In genomic region chr1:90721210-90722194, GRCh38 we compare ENCODE assay signal across 8 cellular contexts. TPM values are rescaled to one million over a fixed set of nuclear protein-coding genes. Genes with fewer than 3 reads are reported as not detected.
DNase-seq lines count a peak whose midpoint lies in the region; ATAC-seq and TF ChIP-seq lines count a peak whose summit lies in the region.

No MANE protein-coding gene starts in this region.

- peak; percentile 70 for ATAC-seq in GM21381 (IDR thresholded peaks at IDR 0.05; ENCODE audit: unreplicated experiment)
- no peak for ATAC-seq in thoracic aorta (ENCODE audit: insufficient number of reproducible peaks, low FRiP score, low read depth)

- H3K4me3 ChIP-seq in LNCaP clone FGC (ENCODE audit: low read depth, low read length) (no peak overlapping the region), Peyer's patch (no peak overlapping the region), astrocyte of the spinal cord (ENCODE audit: low read depth, low read length) (no peak overlapping the region), thoracic aorta (no peak overlapping the region)

- in situ Hi-C loops in astrocyte of the spinal cord (cut with HindIII; ENCODE audit: low sequenced_read_pairs), result no loop called here

- peaks cover 0 to 11% (median 0%) of the 10 kb centered on the region in 4 donors for H3K9me3 ChIP-seq in Peyer's patch
- no peaks in the 10 kb centered on the region for H3K9me3 ChIP-seq in thoracic aorta

- H3K36me3 ChIP-seq in Peyer's patch, result no peaks in the 10 kb centered on the region
- H3K36me3 ChIP-seq in thoracic aorta, result no peaks in the 10 kb centered on the region

- H3K27me3 ChIP-seq in Peyer's patch, result peaks cover 7 to 69% of the 10 kb centered on the region in 2 donors
- H3K27me3 ChIP-seq in thoracic aorta (replicated peaks; ENCODE audit: insufficient read depth), result peaks cover 69% of the 10 kb centered on the region

- no peak for TF ChIP-seq POLR2A in Peyer's patch (IDR thresholded peaks at IDR 0.05)

- TF ChIP-seq CTCF in LNCaP clone FGC (IDR thresholded peaks at IDR 0.05; ENCODE audit: control insufficient read depth, extremely low read depth, insufficient read depth) (peak; percentile 95), Peyer's patch (IDR thresholded peaks at IDR 0.05) (peak in 5 of 6 experiments; percentile 22 to 58 (median 54)), astrocyte of the spinal cord (IDR thresholded peaks at IDR 0.05; ENCODE audit: low read depth, low read length) (peak; percentile 94), thoracic aorta (IDR thresholded peaks at IDR 0.05) (peak; percentile 38)

- DNase-seq in DMS153 treated with DMSO at 0.1 percent for 48 hours (lab: John Stamatoyannopoulos, UW; ENCODE audit: unreplicated experiment) (peak; percentile 78), LNCaP clone FGC (ENCODE audit: low read depth) (peak; percentile 43), Peyer's patch (peak in 1 of 3 donors; percentile 66), astrocyte of the spinal cord (ENCODE audit: low read depth, low spot score) (peak; percentile 52), kidney tubule cell (ENCODE audit: low spot score) (peak; percentile 67), thoracic aorta (ENCODE audit: low spot score) (no peak)
- no peak for DNase-seq in activated CD4-positive, CD25-positive, alpha-beta regulatory T cell (lab: John Stamatoyannopoulos, UW)

- peaks cover 0 to 56% (median 2%) of the 10 kb centered on the region in 4 donors for H3K4me1 ChIP-seq in Peyer's patch
- peaks cover 18 to 52% of the 10 kb centered on the region in 2 donors for H3K4me1 ChIP-seq in thoracic aorta (ENCODE audit: control insufficient read depth in 1 of 2, low read depth in 2 of 2)

- no peak overlapping the region for H3K27ac ChIP-seq in Peyer's patch
- H3K27ac ChIP-seq in thoracic aorta, result no peak overlapping the region

RNA-seq across cellular contexts. Expression of gene BARHL2, which starts 4.4 kb away (rescaled TPM):
- total RNA-seq in Peyer's patch (not detected), thoracic aorta (not detected)

Comparison
In these comparisons a context has a peak if more than half of its experiments do, and no peak if none do; other contexts are left out.
1. DNase-seq: peak in DMS153 treated with DMSO at 0.1 percent for 48 hours (single experiment), LNCaP clone FGC (single experiment), astrocyte of the spinal cord (single experiment) and kidney tubule cell (single experiment); none in thoracic aorta (single experiment) and activated CD4-positive, CD25-positive, alpha-beta regulatory T cell (0 of 4).
2. CTCF ChIP-seq: peak in every context shown above with its lines; median percentile 95 in LNCaP clone FGC; 94 in astrocyte of the spinal cord; 54 in Peyer's patch; 38 in thoracic aorta.